ENCODE assay signal across 31 cellular contexts in the genomic region with DNA sequence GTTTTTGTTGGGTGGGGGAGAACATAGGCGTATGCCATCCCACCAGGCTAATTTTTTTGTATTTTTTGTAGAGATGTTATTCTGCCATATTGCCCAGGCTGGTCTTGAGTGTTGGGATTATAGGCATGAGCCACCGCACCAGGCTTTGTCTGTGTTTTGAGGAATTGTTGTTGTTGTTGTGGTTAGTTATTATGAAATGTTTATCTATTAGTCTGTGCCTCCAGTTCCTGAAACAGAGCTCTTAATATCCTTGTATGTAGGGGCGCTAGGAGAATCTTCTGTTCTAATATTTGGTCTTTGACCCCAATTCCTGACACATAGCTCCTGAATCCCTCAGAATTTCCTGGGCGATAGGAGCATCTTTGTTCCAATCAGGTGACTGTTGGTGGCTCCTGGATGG.
"Had no signal": no experiment of that assay in that cellular context is flagged by ENCODE, and none has a peak within 500 bp of the region (broad histone marks: within the 10 kb centered on the region; RNA-seq: fewer than 3 reads in every experiment).

No MANE protein-coding gene starts in this region.

- H3K27me3 ChIP-seq: left lung, neural progenitor cell, neutrophil, ovary, stomach, testis, thyroid gland, transverse colon, upper lobe of right lung had no signal

- H3K4me3 ChIP-seq: left lung, lower lobe of right lung, neural progenitor cell, ovary, skin epidermis, stomach, testis, thyroid gland, transverse colon, upper lobe of right lung had no signal

- H3K9me3 ChIP-seq: left lung, lower lobe of right lung, neutrophil, ovary, stomach, testis, thyroid gland, transverse colon, upper lobe of right lung had no signal

- H3K4me2 ChIP-seq: neural progenitor cell had no signal

- ATAC-seq: left colon; left lung; lower lobe of right lung; natural killer cell; right cardiac atrium; sciatic nerve; stimulated activated naive B cell treated with anti-CD40 and anti-IgM and Interleukin-4, amounts not matched to agents 10 μg/mL and 1 μg/mL and 100 μg/mL, for 72 hours; stimulated activated naive CD8-positive, alpha-beta T cell treated with anti-CD3 and anti-CD28 coated beads, Interleukin-15, Interleukin-2, amounts not matched to agents 100 U/mL and 50 U/mL, for 24 hours; upper lobe of right lung had no signal

- DNase-seq: hypothalamus; immature natural killer cell; kidney; left colon; left lung; lower lobe of right lung; mammary epithelial cell; mesenchymal stem cell; naive B cell; natural killer cell; nephron progenitor cell; ovary; retina; right cardiac atrium; stimulated activated CD4-positive, alpha-beta T cell treated with anti-CD3 and anti-CD28 coated beads, Interleukin-12 subunit alpha, Interleukin-12 subunit beta, amount 100 ng/mL, for 4 hours; stimulated activated CD4-positive, alpha-beta T cell treated with anti-CD3 and anti-CD28 coated beads, Interleukin-15, amount 100 ng/mL, for 24 hours; stimulated activated CD4-positive, alpha-beta T cell treated with anti-CD3 and anti-CD28 coated beads, Interleukin-2, amount 100 ng/mL, for 24 hours; stimulated activated CD4-positive, alpha-beta T cell treated with anti-CD3 and anti-CD28 coated beads, Interleukin-4, amount 100 ng/mL, for 1 hour; stimulated activated naive B cell treated with anti-CD40 and anti-IgM and Interleukin-4, amounts not matched to agents 10 μg/mL and 1 μg/mL and 100 μg/mL, for 72 hours; stimulated activated naive CD8-positive, alpha-beta T cell treated with anti-CD3 and anti-CD28 coated beads, Interleukin-15, Interleukin-2, amounts not matched to agents 100 U/mL and 50 U/mL, for 24 hours; stomach; testis; thyroid gland; transverse colon; upper lobe of right lung had no signal

- H3K9ac ChIP-seq: neural progenitor cell had no signal

- H3K36me3 ChIP-seq: left lung, lower lobe of right lung, neural progenitor cell, neutrophil, ovary, stomach, thyroid gland, transverse colon, upper lobe of right lung had no signal

- H2AFZ ChIP-seq: neural progenitor cell had no signal

- H3K4me1 ChIP-seq: neural progenitor cell, testis had no signal

- H3K27ac ChIP-seq: left lung, lower lobe of right lung, neural progenitor cell, neutrophil, ovary, stomach, testis, thyroid gland, transverse colon, upper lobe of right lung had no signal

- FAIRE-seq: islet of Langerhans, kidney, urothelium cell line had no signal
